Comparison of ENCODE assay signal across 33 cellular contexts in the genomic region with DNA sequence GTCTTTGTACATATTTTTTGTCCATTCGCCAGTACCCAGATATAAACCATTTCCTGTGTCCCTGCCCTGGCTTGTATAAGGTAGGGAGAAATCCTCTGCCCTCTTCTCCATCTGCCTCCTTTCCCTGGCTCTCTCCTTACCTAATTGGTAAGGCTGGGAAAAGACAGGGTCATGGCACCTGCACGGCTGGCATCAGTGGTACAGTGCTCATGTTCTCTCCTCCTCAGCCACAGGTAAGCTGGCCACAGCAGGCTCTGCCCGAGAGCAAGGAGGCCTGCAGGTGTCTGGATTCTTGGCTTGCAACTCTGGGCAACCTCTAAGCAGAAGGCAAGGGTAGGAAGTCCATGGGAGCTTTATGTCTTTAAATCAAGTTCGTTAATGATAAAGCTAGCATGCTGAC.
"Had no signal": no experiment of that assay in that cellular context is flagged by ENCODE, and none has a peak within 500 bp of the region (broad histone marks: within the 10 kb centered on the region; RNA-seq: fewer than 3 reads in every experiment).

No MANE protein-coding gene starts in this region.

- H3K4me3 ChIP-seq: cardiac muscle cell had no signal

- FAIRE-seq: astrocyte, bronchial epithelial cell, TTC549 had no signal

- H3K27me3 ChIP-seq: cardiac muscle cell had no signal

- DNase-seq: activated CD4-positive, alpha-beta memory T cell treated with anti-CD3 and anti-CD28 coated beads, Interleukin-2, amount 10 ng/mL, durations not matched to agents 7 days and 5 days; activated CD4-positive, alpha-beta T cell treated with anti-CD3 and anti-CD28 coated beads for 1 hour; activated CD4-positive, alpha-beta T cell treated with anti-CD3 and anti-CD28 coated beads for 36 hours; activated CD4-positive, alpha-beta T cell treated with anti-CD3 and anti-CD28 coated beads for 48 hours; activated CD4-positive, alpha-beta T cell treated with anti-CD3 and anti-CD28 coated beads, Interleukin-2, amount 10 ng/mL, durations not matched to agents 7 days and 5 days; activated CD4-positive, alpha-beta T cell treated with anti-CD3 and anti-CD28 coated beads, Interleukin-2, amount 50 U/mL, for 48 hours; activated CD4-positive, CD25-positive, alpha-beta regulatory T cell; activated CD8-positive, alpha-beta memory T cell treated with anti-CD3 and anti-CD28 coated beads for 24 hours; activated CD8-positive, alpha-beta memory T cell treated with anti-CD3 and anti-CD28 coated beads, Interleukin-2, amount 10 ng/mL, durations not matched to agents 7 days and 5 days; activated CD8-positive, alpha-beta memory T cell treated with anti-CD3 and anti-CD28 coated beads, Interleukin-2, amount 50 U/mL, for 48 hours; activated CD8-positive, alpha-beta T cell treated with anti-CD3 and anti-CD28 coated beads, Interleukin-2, amount 10 ng/mL, durations not matched to agents 7 days and 5 days; activated effector memory CD4-positive, alpha-beta T cell treated with Interleukin-2 at 50 U/mL for 16 hours; activated gamma-delta T cell; activated naive CD4-positive, alpha-beta T cell treated with anti-CD3 and anti-CD28 coated beads, Interleukin-2, amount 10 ng/mL, durations not matched to agents 7 days and 5 days; activated naive CD4-positive, alpha-beta T cell treated with Interleukin-2 at 50 U/mL for 16 hours; activated naive CD8-positive, alpha-beta T cell treated with anti-CD3 and anti-CD28 coated beads, Interleukin-2, amount 10 ng/mL, durations not matched to agents 7 days and 5 days; activated naive CD8-positive, alpha-beta T cell treated with anti-CD3 and anti-CD28 coated beads, Interleukin-2, amount 50 U/mL, for 24 hours; activated T-cell treated with anti-CD3 and anti-CD28 coated beads, Interleukin-2, amount 50 U/mL, for 24 hours; activated T-cell treated with anti-CD3 and anti-CD28 coated beads, Interleukin-2, amount 50 U/mL, for 48 hours; amniotic stem cell; aorta; caudate nucleus; cerebellar nuclear complex; T-helper 1 cell; T-helper 2 cell; T-helper 9 cell; WERI-Rb-1 had no signal

- H3K27ac ChIP-seq: cardiac muscle cell, WERI-Rb-1 had no signal

- H3K36me3 ChIP-seq: cardiac muscle cell, WERI-Rb-1 had no signal

- ATAC-seq: activated CD4-positive, alpha-beta T cell treated with anti-CD3 and anti-CD28 coated beads for 36 hours; activated CD4-positive, CD25-positive, alpha-beta regulatory T cell treated with anti-CD3 and anti-CD28 coated beads, Interleukin-2, amount 50 U/mL, for 24 hours; activated CD8-positive, alpha-beta memory T cell treated with anti-CD3 and anti-CD28 coated beads, Interleukin-2, amount 10 ng/mL, durations not matched to agents 7 days and 5 days; activated CD8-positive, alpha-beta T cell treated with anti-CD3 and anti-CD28 coated beads, Interleukin-2, amount 10 ng/mL, durations not matched to agents 7 days and 5 days; activated naive CD8-positive, alpha-beta T cell treated with anti-CD3 and anti-CD28 coated beads, Interleukin-2, amount 50 U/mL, for 24 hours; WTC11 had no signal
